In the genomic region with DNA sequence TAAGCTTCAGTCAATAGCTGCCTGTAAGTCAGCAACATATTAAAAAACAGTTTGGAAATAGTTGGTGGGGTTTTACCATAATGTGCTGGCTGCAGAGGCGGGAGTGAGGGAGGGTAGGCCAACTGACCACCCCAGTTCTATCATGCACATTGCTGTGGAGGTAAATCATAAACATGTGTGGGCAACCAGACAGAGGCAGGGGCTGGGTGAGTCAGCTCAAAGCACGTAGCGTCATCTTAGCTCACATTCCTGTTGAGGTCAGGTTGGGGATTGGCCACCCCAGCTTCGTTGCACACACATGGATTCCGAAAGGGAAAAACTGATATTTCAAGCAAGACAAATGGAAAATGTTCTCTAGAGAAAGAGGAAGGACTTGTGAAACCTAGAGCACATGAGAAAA, we compare ENCODE assay signal across 1 cellular context.
TF ChIP-seq lines count a peak whose summit lies in the region.

No MANE protein-coding gene starts in this region.

TF ChIP-seq in IMR-90, 13 proteins besides CTCF, POLR2A, EP300 and RAD21 (continued from another document):
- TF ChIP-seq, protein P1, sequence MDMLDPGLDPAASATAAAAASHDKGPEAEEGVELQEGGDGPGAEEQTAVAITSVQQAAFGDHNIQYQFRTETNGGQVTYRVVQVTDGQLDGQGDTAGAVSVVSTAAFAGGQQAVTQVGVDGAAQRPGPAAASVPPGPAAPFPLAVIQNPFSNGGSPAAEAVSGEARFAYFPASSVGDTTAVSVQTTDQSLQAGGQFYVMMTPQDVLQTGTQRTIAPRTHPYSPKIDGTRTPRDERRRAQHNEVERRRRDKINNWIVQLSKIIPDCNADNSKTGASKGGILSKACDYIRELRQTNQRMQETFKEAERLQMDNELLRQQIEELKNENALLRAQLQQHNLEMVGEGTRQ (IDR thresholded peaks at IDR 0.05; ENCODE audit: low read depth, low read length): no peak
- TF ChIP-seq BHLHE40 (IDR thresholded peaks at IDR 0.05; ENCODE audit: low read depth, low read length) (0 out of 2 replicates have a peak, but pooled peaks have one; percentile 4), NFE2L2 (IDR thresholded peaks at IDR 0.05; ENCODE audit: low read depth, low read length) (peak; percentile 73; the same call in 1 of the 2 replicates), MAZ (IDR thresholded peaks at IDR 0.05; ENCODE audit: borderline replicate concordance, low read depth, low read length) (peak; percentile 78), ELK1 (IDR thresholded peaks at IDR 0.05; ENCODE audit: borderline replicate concordance, low read depth, low read length) (no peak), CEBPB (IDR thresholded peaks at IDR 0.05; ENCODE audit: low read depth, low read length) (peak; percentile 37; the same call in 1 of the 2 replicates), CHD1 (IDR thresholded peaks at IDR 0.05; ENCODE audit: low read depth, low read length) (no peak), FOS (IDR thresholded peaks at IDR 0.05; ENCODE audit: low read depth, low read length) (peak; percentile 89)
